9 cellular contexts compared by ENCODE assay signal in genomic region chr2:29090311-29090710, GRCh38. TPM values are rescaled to one million over a fixed set of nuclear protein-coding genes. Genes with fewer than 3 reads are reported as not detected.
"Had no signal": no experiment of that assay in that cellular context is flagged by ENCODE, and none has a peak within 500 bp of the region (broad histone marks: within the 10 kb centered on the region; RNA-seq: fewer than 3 reads in every experiment).

No MANE protein-coding gene starts in this region.

RNA-seq across cellular contexts. Expression of gene PCARE, which starts 16.0 kb away (rescaled TPM):
- total RNA-seq: activated CD8-positive, alpha-beta T cell treated with anti-CD3 and anti-CD28 coated beads, Interleukin-2, amount 10 ng/mL, durations not matched to agents 7 days and 5 days; activated naive CD8-positive, alpha-beta T cell treated with anti-CD3 and anti-CD28 coated beads, Interleukin-2, amount 10 ng/mL, durations not matched to agents 7 days and 5 days; aorta; bronchial epithelial cell; chondrocyte; PC-9; SJSA1; T-helper 1 cell treated with Interleukin-12 subunit alpha and Interleukin-12 subunit beta and Interleukin-4 antibody, amounts not matched to agents 30 ng/mL and 1 ng/mL, for 36 hours; WTC11 had no signal
